10 cellular contexts compared by ENCODE assay signal in genomic region chr7:74554178-74554577, GRCh38.
"Had no signal": no experiment of that assay in that cellular context is flagged by ENCODE, and none has a peak within 500 bp of the region (broad histone marks: within the 10 kb centered on the region; RNA-seq: fewer than 3 reads in every experiment).

No MANE protein-coding gene starts in this region.

- H3K4me3 ChIP-seq: testis had no signal

- H3K36me3 Mint-ChIP-seq: natural killer cell had no signal

- H3K9me3 ChIP-seq: testis had no signal

- H3K4me1 ChIP-seq: testis had no signal

- H3K27ac ChIP-seq: testis had no signal

- H3K9me3 Mint-ChIP-seq: natural killer cell; stimulated activated naive CD8-positive, alpha-beta T cell treated with anti-CD3 and anti-CD28 coated beads, Interleukin-15, amount 100 ng/mL, for 72 hours had no signal

- H3K4me3 Mint-ChIP-seq: natural killer cell; stimulated activated naive CD8-positive, alpha-beta T cell treated with anti-CD3 and anti-CD28 coated beads, Interleukin-15, amount 100 ng/mL, for 72 hours had no signal

- H3K27me3 Mint-ChIP-seq: stimulated activated naive CD8-positive, alpha-beta T cell treated with anti-CD3 and anti-CD28 coated beads, Interleukin-15, amount 100 ng/mL, for 72 hours had no signal

- H3K27me3 ChIP-seq: testis had no signal

- H3K27ac Mint-ChIP-seq: natural killer cell had no signal

- H3K4me1 Mint-ChIP-seq: natural killer cell; stimulated activated naive CD8-positive, alpha-beta T cell treated with anti-CD3 and anti-CD28 coated beads, Interleukin-15, amount 100 ng/mL, for 72 hours had no signal

- DNase-seq: activated CD4-positive, alpha-beta T cell treated with anti-CD3 and anti-CD28 coated beads, Interleukin-2, amount 50 U/mL, for 1 hour; activated naive CD4-positive, alpha-beta T cell treated with anti-CD3 and anti-CD28 coated beads, Interleukin-2, amount 50 U/mL, for 16 hours; amniotic stem cell; foreskin melanocyte; kidney; natural killer cell; stimulated activated CD4-positive, alpha-beta T cell treated with anti-CD3 and anti-CD28 coated beads, Interleukin-4, amount 100 ng/mL, for 1 hour; stimulated activated CD8-positive, alpha-beta memory T cell treated with anti-CD3 and anti-CD28 coated beads, Interleukin-4, amount 100 ng/mL, for 48 hours; stimulated activated naive CD8-positive, alpha-beta T cell treated with anti-CD3 and anti-CD28 coated beads, Interleukin-15, amount 100 ng/mL, for 72 hours; testis had no signal

- ATAC-seq: natural killer cell; stimulated activated naive CD8-positive, alpha-beta T cell treated with anti-CD3 and anti-CD28 coated beads, Interleukin-15, amount 100 ng/mL, for 72 hours had no signal
